Comparison of ENCODE assay signal across 30 cellular contexts in genomic region chr2:190794466-190795184, GRCh38.
DNase-seq lines count a peak whose midpoint lies in the region; ATAC-seq and FAIRE-seq lines count a peak whose summit lies in the region.
"Had no signal": no experiment of that assay in that cellular context is flagged by ENCODE, and none has a peak within 500 bp of the region (broad histone marks: within the 10 kb centered on the region; RNA-seq: fewer than 3 reads in every experiment).

No MANE protein-coding gene starts in this region.

- peaks cover 6% of the 10 kb centered on the region for H3K36me3 Mint-ChIP-seq in activated naive CD8-positive, alpha-beta T cell treated with anti-CD3 and anti-CD28 coated beads for 36 hours
- H3K36me3 Mint-ChIP-seq: activated naive CD8-positive, alpha-beta T cell treated with anti-CD3 and anti-CD28 coated beads, Interleukin-2, amount 10 ng/mL, durations not matched to agents 7 days and 5 days; brain; CD8-positive, alpha-beta memory T cell had no signal

- H3K9me3 Mint-ChIP-seq in activated naive CD8-positive, alpha-beta T cell treated with anti-CD3 and anti-CD28 coated beads for 36 hours = peaks cover 2% of the 10 kb centered on the region
- H3K9me3 Mint-ChIP-seq: activated naive CD8-positive, alpha-beta T cell treated with anti-CD3 and anti-CD28 coated beads, Interleukin-2, amount 10 ng/mL, durations not matched to agents 7 days and 5 days; brain; CD8-positive, alpha-beta memory T cell; effector memory CD8-positive, alpha-beta T cell; nephron had no signal

- H3K27me3 Mint-ChIP-seq in activated naive CD8-positive, alpha-beta T cell treated with anti-CD3 and anti-CD28 coated beads for 36 hours = no peaks in the 10 kb centered on the region
- H3K27me3 Mint-ChIP-seq: activated naive CD8-positive, alpha-beta T cell treated with anti-CD3 and anti-CD28 coated beads, Interleukin-2, amount 10 ng/mL, durations not matched to agents 7 days and 5 days; brain; CD8-positive, alpha-beta memory T cell; effector memory CD8-positive, alpha-beta T cell had no signal

- peak overlapping the region; percentile 86 for H3K27ac Mint-ChIP-seq in activated naive CD8-positive, alpha-beta T cell treated with anti-CD3 and anti-CD28 coated beads for 36 hours
- H3K27ac Mint-ChIP-seq: activated naive CD8-positive, alpha-beta T cell treated with anti-CD3 and anti-CD28 coated beads, Interleukin-2, amount 10 ng/mL, durations not matched to agents 7 days and 5 days; brain; effector memory CD8-positive, alpha-beta T cell; nephron had no signal

- peaks cover 50% of the 10 kb centered on the region for H3K4me1 Mint-ChIP-seq in activated naive CD8-positive, alpha-beta T cell treated with anti-CD3 and anti-CD28 coated beads for 36 hours

- ATAC-seq in activated CD4-positive, CD25-positive, alpha-beta regulatory T cell treated with anti-CD3 and anti-CD28 coated beads, Interleukin-2, amount 50 U/mL, for 24 hours = peak; percentile 21 to 39
- ATAC-seq in GM18907 (IDR thresholded peaks at IDR 0.05; ENCODE audit: unreplicated experiment) = no peak
- ATAC-seq: effector memory CD8-positive, alpha-beta T cell; esophagus mucosa; gastrocnemius medialis; HepG2 had no signal

- H3K4me3 Mint-ChIP-seq in activated naive CD8-positive, alpha-beta T cell treated with anti-CD3 and anti-CD28 coated beads for 36 hours = no peak overlapping the region
- H3K4me3 Mint-ChIP-seq: activated naive CD8-positive, alpha-beta T cell treated with anti-CD3 and anti-CD28 coated beads, Interleukin-2, amount 10 ng/mL, durations not matched to agents 7 days and 5 days; brain; CD8-positive, alpha-beta memory T cell; effector memory CD8-positive, alpha-beta T cell; nephron had no signal

- no peak for DNase-seq in activated CD4-positive, CD25-positive, alpha-beta regulatory T cell treated with anti-CD3 and anti-CD28 coated beads, Interleukin-2, amount 50 U/mL, for 72 hours
- DNase-seq in GM19239 (ENCODE audit: insufficient read length, low spot score) (no peak), renal cortical epithelial cell (ENCODE audit: low read depth) (peak; percentile 48), frontal cortex (ENCODE audit: low spot score in 2 of 2) (no peak), cerebellum (ENCODE audit: low spot score) (no peak)
- peak; percentile 12 for DNase-seq in activated naive CD8-positive, alpha-beta T cell treated with anti-CD3 and anti-CD28 coated beads for 36 hours
- DNase-seq: activated CD4-positive, alpha-beta T cell treated with anti-CD3 and anti-CD28 coated beads for 4 hours; activated CD8-positive, alpha-beta memory T cell treated with anti-CD3 and anti-CD28 coated beads, Interleukin-2, amount 50 U/mL, for 48 hours; activated naive CD8-positive, alpha-beta T cell treated with anti-CD3 and anti-CD28 coated beads, Interleukin-2, amount 10 ng/mL, durations not matched to agents 7 days and 5 days; CD8-positive, alpha-beta memory T cell; effector memory CD8-positive, alpha-beta T cell; gastrocnemius medialis; GOT3; hypothalamus; midbrain; NCI-H2081 treated with DMSO at 0.1 percent for 48 hours; NCI-H446 treated with DMSO at 0.1 percent for 48 hours; OCI-M1; posterior cingulate gyrus; SHP77; sigmoid colon; testis had no signal

- FAIRE-seq in GM19239 (lab: Jason Lieb, UNC) (peak; percentile 18), frontal cortex (lab: Jason Lieb, UNC) (no peak)
- FAIRE-seq: colon, GM12891, HepG2 had no signal

Comparison
In these comparisons a context has a peak if more than half of its experiments do, and no peak if none do; other contexts are left out.
1. DNase-seq: peak in activated naive CD8-positive, alpha-beta T cell treated with anti-CD3 and anti-CD28 coated beads for 36 hours (single experiment) and renal cortical epithelial cell (single experiment); none in activated CD4-positive, CD25-positive, alpha-beta regulatory T cell treated with anti-CD3 and anti-CD28 coated beads, Interleukin-2, amount 50 U/mL, for 72 hours (single experiment), GM19239 (single experiment), frontal cortex (0 of 2) and cerebellum (single experiment).